16 cellular contexts compared by ENCODE assay signal in genomic region chr22:45216133-45217003, GRCh38. TPM values are rescaled to one million over a fixed set of nuclear protein-coding genes. Genes with fewer than 3 reads are reported as not detected.
DNase-seq lines count a peak whose midpoint lies in the region; ATAC-seq, FAIRE-seq and TF ChIP-seq lines count a peak whose summit lies in the region.
"Had no signal": no experiment of that assay in that cellular context is flagged by ENCODE, and none has a peak within 500 bp of the region (broad histone marks: within the 10 kb centered on the region; RNA-seq: fewer than 3 reads in every experiment).

No MANE protein-coding gene starts in this region.

- FAIRE-seq in bronchial epithelial cell (lab: Jason Lieb, UNC) = peak; percentile 36
- FAIRE-seq: frontal cortex had no signal

- no peaks in the 10 kb centered on the region for H3K9me3 ChIP-seq in thyroid gland
- H3K9me3 ChIP-seq: colonic mucosa, stomach had no signal

- no peak overlapping the region for H3K27ac ChIP-seq in thyroid gland
- H3K27ac ChIP-seq: colonic mucosa, stomach had no signal

- no peak for TF ChIP-seq POLR2A in thyroid gland (IDR thresholded peaks at IDR 0.05)

- H3K36me3 ChIP-seq in bronchial epithelial cell (ENCODE audit: control insufficient read depth, insufficient read depth, low read length) (peaks cover 9% of the 10 kb centered on the region), thyroid gland (no peaks in the 10 kb centered on the region)
- H3K36me3 ChIP-seq: colonic mucosa had no signal

- no peak for TF ChIP-seq EP300 in Ishikawa (IDR thresholded peaks at IDR 0.05; ENCODE audit: borderline replicate concordance)

- H3K27ac Mint-ChIP-seq in stimulated activated effector memory CD8-positive, alpha-beta T cell treated with anti-CD3 and anti-CD28 coated beads, Interleukin-12 subunit alpha, Interleukin-12 subunit beta, amount 100 ng/mL, for 72 hours = peak overlapping the region; percentile 64
- H3K27ac Mint-ChIP-seq: IgD-negative memory B cell had no signal

- H3K4me3 ChIP-seq in bronchial epithelial cell (ENCODE audit: low read depth, low read length) = no peak overlapping the region
- H3K4me3 ChIP-seq in thyroid gland (replicated peaks in 1 of 3) = no peak overlapping the region
- H3K4me3 ChIP-seq: colonic mucosa, stomach had no signal

- intact Hi-C loops in thyroid gland (cut with DNase I) = no loop called here

- H3K9me3 Mint-ChIP-seq in stimulated activated effector memory CD8-positive, alpha-beta T cell treated with anti-CD3 and anti-CD28 coated beads, Interleukin-12 subunit alpha, Interleukin-12 subunit beta, amount 100 ng/mL, for 72 hours = no peaks in the 10 kb centered on the region
- H3K9me3 Mint-ChIP-seq: IgD-negative memory B cell had no signal

- H3K4me3 Mint-ChIP-seq in stimulated activated effector memory CD8-positive, alpha-beta T cell treated with anti-CD3 and anti-CD28 coated beads, Interleukin-12 subunit alpha, Interleukin-12 subunit beta, amount 100 ng/mL, for 72 hours = no peak overlapping the region
- H3K4me3 Mint-ChIP-seq: IgD-negative memory B cell had no signal

- TF ChIP-seq CTCF in bronchial epithelial cell (IDR thresholded peaks at IDR 0.05; ENCODE audit: insufficient read depth, low read length, severe bottlenecking) = no peak
- no peak for TF ChIP-seq CTCF in thyroid gland (IDR thresholded peaks at IDR 0.05)

- ATAC-seq in stimulated activated effector memory CD8-positive, alpha-beta T cell treated with anti-CD3 and anti-CD28 coated beads, Interleukin-12 subunit alpha, Interleukin-12 subunit beta, amount 100 ng/mL, for 72 hours = no peak

- 38 to 53% methylated on average over 18 to 21 of the region's 22 CpGs for WGBS in thyroid gland, 2 donors

- H3K36me3 Mint-ChIP-seq in stimulated activated effector memory CD8-positive, alpha-beta T cell treated with anti-CD3 and anti-CD28 coated beads, Interleukin-12 subunit alpha, Interleukin-12 subunit beta, amount 100 ng/mL, for 72 hours = peaks cover 4% of the 10 kb centered on the region
- H3K36me3 Mint-ChIP-seq: IgD-negative memory B cell had no signal

- TF ChIP-seq RAD21 in Ishikawa (IDR thresholded peaks at IDR 0.05; ENCODE audit: low read depth) = no peak

- peaks cover 15% of the 10 kb centered on the region for H3K4me1 Mint-ChIP-seq in stimulated activated effector memory CD8-positive, alpha-beta T cell treated with anti-CD3 and anti-CD28 coated beads, Interleukin-12 subunit alpha, Interleukin-12 subunit beta, amount 100 ng/mL, for 72 hours

- H3K27me3 ChIP-seq in bronchial epithelial cell (ENCODE audit: control insufficient read depth, insufficient read depth, low read length) (no peaks in the 10 kb centered on the region), thyroid gland (no peaks in the 10 kb centered on the region)
- H3K27me3 ChIP-seq: colonic mucosa, stomach had no signal

- H3K4me1 ChIP-seq in thyroid gland = peaks cover 7 to 25% of the 10 kb centered on the region in 2 donors
- H3K4me1 ChIP-seq: colonic mucosa had no signal

- DNase-seq in bronchial epithelial cell (ENCODE audit: low read depth) = no peak
- peak; percentile 59 for DNase-seq in iris pigment epithelial cell (ENCODE audit: low read depth)
- no peak for DNase-seq in stimulated activated effector memory CD8-positive, alpha-beta T cell treated with anti-CD3 and anti-CD28 coated beads, Interleukin-12 subunit alpha, Interleukin-12 subunit beta, amount 100 ng/mL, for 72 hours (ENCODE audit: low spot score in 2 of 2)
- DNase-seq in cortex of kidney (lab: John Stamatoyannopoulos, UW) = no peak
- no peak for DNase-seq in activated CD4-positive, CD25-positive, alpha-beta regulatory T cell treated with anti-CD3 and anti-CD28 coated beads, Interleukin-2, amount 50 U/mL, for 72 hours
- no peak for DNase-seq in thyroid gland
- DNase-seq: colonic mucosa; COR-L47; GOT3; NCI-H1694 treated with DMSO at 0.1 percent for 48 hours; NCI-H774; stimulated activated CD4-positive, alpha-beta T cell treated with anti-CD3 and anti-CD28 coated beads, Interleukin-4, amount 100 ng/mL, for 24 hours; stomach had no signal

TF ChIP-seq in Ishikawa, 13 proteins besides CTCF, POLR2A, EP300 and RAD21:
- TF ChIP-seq USF1 (IDR thresholded peaks at IDR 0.05) (no peak), REST (IDR thresholded peaks at IDR 0.05; ENCODE audit: low read depth) (peak; percentile 81)

RNA-seq across cellular contexts. Expression of gene KIAA0930, which starts 24.3 kb away (rescaled TPM):
- total RNA-seq in bronchial epithelial cell = 72.1 and 78.5 TPM in 2 replicates
- total RNA-seq in thyroid gland = 10 to 100 TPM; 21.0 to 42.7 (median 25.0) TPM

RNA-seq across cellular contexts. Expression of gene NUP50, which starts 52.6 kb away (rescaled TPM):
- total RNA-seq in bronchial epithelial cell = 66.6 and 74.2 TPM in 2 replicates
- 100 to 1,000 TPM in 2 of 4 donors, 10 to 100 TPM in 2; 53.9 to 128 (median 91.9) TPM for total RNA-seq in thyroid gland
